Comparison of ENCODE assay signal across 8 cellular contexts in genomic region chr1:157156058-157156541, GRCh38. TPM values are rescaled to one million over a fixed set of nuclear protein-coding genes. Genes with fewer than 3 reads are reported as not detected.
A peak's percentile ranks its signal among the peaks of the same experiment; 100 is the strongest.
DNase-seq lines count a peak whose midpoint lies in the region; ATAC-seq and TF ChIP-seq lines count a peak whose summit lies in the region.

No MANE protein-coding gene starts in this region.

- H3K4me3 Mint-ChIP-seq in CD14-positive monocyte = peak overlapping the region; percentile 63 to 78
- peak overlapping the region; percentile 81 for H3K4me3 Mint-ChIP-seq in HFFc6
- no peak overlapping the region for H3K4me3 Mint-ChIP-seq in activated CD4-positive, alpha-beta memory T cell treated with anti-CD3 and anti-CD28 coated beads, Interleukin-2, amount 10 ng/mL, durations not matched to agents 7 days and 5 days
- H3K4me3 Mint-ChIP-seq in memory B cell = no peak overlapping the region

- H3K27ac Mint-ChIP-seq in CD14-positive monocyte (peak overlapping the region; percentile 28 to 91 (median 74)), HFFc6 (peak overlapping the region; percentile 72), memory B cell (no peak overlapping the region)
- H3K27ac Mint-ChIP-seq in activated CD4-positive, alpha-beta memory T cell treated with anti-CD3 and anti-CD28 coated beads, Interleukin-2, amount 10 ng/mL, durations not matched to agents 7 days and 5 days = peak overlapping the region; percentile 30

- ATAC-seq in memory B cell (ENCODE audit: low read depth) = peak; percentile 81
- ATAC-seq in GM21717 (IDR thresholded peaks at IDR 0.05; ENCODE audit: unreplicated experiment) = no peak

- intact Hi-C loops in CD14-positive monocyte (cut with micrococcal nuclease) = loop anchor here in 1 of 2 donors (1.0 kb wide), 1 partner anchor 66 kb away; no protein-coding TSS in a partner anchor

- H3K36me3 Mint-ChIP-seq in CD14-positive monocyte = no peaks in the 10 kb centered on the region
- H3K36me3 Mint-ChIP-seq in HFFc6 (ENCODE audit: low read depth) = no peaks in the 10 kb centered on the region
- H3K36me3 Mint-ChIP-seq in activated CD4-positive, alpha-beta memory T cell treated with anti-CD3 and anti-CD28 coated beads, Interleukin-2, amount 10 ng/mL, durations not matched to agents 7 days and 5 days (ENCODE audit: low read depth) = no peaks in the 10 kb centered on the region
- H3K36me3 Mint-ChIP-seq in memory B cell = no peaks in the 10 kb centered on the region

- H3K4me1 Mint-ChIP-seq in CD14-positive monocyte (peaks cover 27% of the 10 kb centered on the region), HFFc6 (ENCODE audit: low read depth) (peaks cover 36% of the 10 kb centered on the region), memory B cell (peaks cover 4% of the 10 kb centered on the region)
- H3K4me1 Mint-ChIP-seq in activated CD4-positive, alpha-beta memory T cell treated with anti-CD3 and anti-CD28 coated beads, Interleukin-2, amount 10 ng/mL, durations not matched to agents 7 days and 5 days = peaks cover 43% of the 10 kb centered on the region

- H3K9me3 Mint-ChIP-seq in CD14-positive monocyte (no peaks in the 10 kb centered on the region), HFFc6 (no peaks in the 10 kb centered on the region), memory B cell (no peaks in the 10 kb centered on the region)
- H3K9me3 Mint-ChIP-seq in activated CD4-positive, alpha-beta memory T cell treated with anti-CD3 and anti-CD28 coated beads, Interleukin-2, amount 10 ng/mL, durations not matched to agents 7 days and 5 days = no peaks in the 10 kb centered on the region

- H3K27me3 Mint-ChIP-seq in CD14-positive monocyte (ENCODE audit: low read depth in 3 of 3) (peaks cover 6 to 19% (median 11%) of the 10 kb centered on the region in 3 donors), HFFc6 (ENCODE audit: insufficient read depth) (peaks cover 12% of the 10 kb centered on the region), memory B cell (peaks cover 22% of the 10 kb centered on the region)
- H3K27me3 Mint-ChIP-seq in activated CD4-positive, alpha-beta memory T cell treated with anti-CD3 and anti-CD28 coated beads, Interleukin-2, amount 10 ng/mL, durations not matched to agents 7 days and 5 days = peaks cover 28% of the 10 kb centered on the region

- TF ChIP-seq CTCF in CD14-positive monocyte (IDR thresholded peaks at IDR 0.05) (peak; percentile 95), HFFc6 (IDR thresholded peaks at IDR 0.05) (peak; percentile 100)

- POLR2A ChIA-PET in activated CD4-positive, alpha-beta memory T cell treated with anti-CD3 and anti-CD28 coated beads, Interleukin-2, amount 10 ng/mL, durations not matched to agents 7 days and 5 days (lab: Charles Lee) = interaction anchor here (0.7 to 4.6 kb wide), 4 partner anchors 17 to 66 kb away, joined by 4 to 30 read pairs (median 9); partner anchors contain the start of gene ETV3

- peak; percentile 67 for DNase-seq in CD14-positive monocyte (ENCODE audit: low spot score)
- peak; percentile 30 for DNase-seq in HFFc6
- DNase-seq in NCI-H748 treated with DMSO at 0.1 percent for 48 hours (lab: John Stamatoyannopoulos, UW) = peak; percentile 9
- peak; percentile 80 for DNase-seq in activated CD4-positive, alpha-beta memory T cell treated with anti-CD3 and anti-CD28 coated beads, Interleukin-2, amount 10 ng/mL, durations not matched to agents 7 days and 5 days
- peak; percentile 17 to 59 for DNase-seq in dermis microvascular lymphatic vessel endothelial cell (ENCODE audit: low read depth in 2 of 2)
- peak; percentile 80 to 86 for DNase-seq in memory B cell (ENCODE audit: low spot score in 2 of 2)
- DNase-seq in stimulated activated CD8-positive, alpha-beta memory T cell treated with anti-CD3 and anti-CD28 coated beads, Interleukin-2, amount 100 ng/mL, for 48 hours (ENCODE audit: low read depth in 2 of 2) = peak; percentile 75 to 76

- CTCF ChIA-PET in activated CD4-positive, alpha-beta memory T cell treated with anti-CD3 and anti-CD28 coated beads, Interleukin-2, amount 10 ng/mL, durations not matched to agents 7 days and 5 days (lab: Charles Lee) = interaction anchor here (0.6 to 13.6 kb wide), 23 partner anchors 9 to 214 kb away, joined by 3 to 436 read pairs (median 4); no protein-coding TSS in a partner anchor

RNA-seq across cellular contexts. Expression of gene ETV3, which starts 17.9 kb away (rescaled TPM):
- 1 to 10 TPM; 4.8 to 6.3 TPM for polyA plus RNA-seq in CD14-positive monocyte
- total RNA-seq in HFFc6 (2021; fragmentation: NEBNext Ultra II Directional; extraction: Animal tissue kit (Norgen Biotek cat#: 25700)) = 10 to 100 TPM; 20.0 to 22.9 (median 21.0) TPM
- 10 to 100 TPM; 47.5 to 51.1 TPM for total RNA-seq in activated CD4-positive, alpha-beta memory T cell treated with anti-CD3 and anti-CD28 coated beads, Interleukin-2, amount 10 ng/mL, durations not matched to agents 7 days and 5 days
- total RNA-seq in dermis microvascular lymphatic vessel endothelial cell = 11.2 and 15.9 TPM in 2 replicates

RNA-seq across cellular contexts. Expression of gene ETV3L, which starts 56.5 kb away (rescaled TPM):
- polyA plus RNA-seq in CD14-positive monocyte = under 1 TPM in 1 of 2 donors, not detected in 1; 0.26 TPM
- total RNA-seq in HFFc6 (2021; fragmentation: NEBNext Ultra II Directional; extraction: Animal tissue kit (Norgen Biotek cat#: 25700)) = not detected
- not detected for total RNA-seq in activated CD4-positive, alpha-beta memory T cell treated with anti-CD3 and anti-CD28 coated beads, Interleukin-2, amount 10 ng/mL, durations not matched to agents 7 days and 5 days
- total RNA-seq in dermis microvascular lymphatic vessel endothelial cell = under 0.01 TPM in 1 of 2 replicates, not detected in the other

Comparison
In these comparisons a context has a peak if more than half of its experiments do, and no peak if none do; other contexts are left out.
1. DNase-seq: peak in every context shown above with its lines; median percentile 83 in memory B cell; 80 in activated CD4-positive, alpha-beta memory T cell treated with anti-CD3 and anti-CD28 coated beads, Interleukin-2, amount 10 ng/mL, durations not matched to agents 7 days and 5 days; 76 in stimulated activated CD8-positive, alpha-beta memory T cell treated with anti-CD3 and anti-CD28 coated beads, Interleukin-2, amount 100 ng/mL, for 48 hours; 67 in CD14-positive monocyte; 38 in dermis microvascular lymphatic vessel endothelial cell; 30 in HFFc6; 9 in NCI-H748 treated with DMSO at 0.1 percent for 48 hours.
2. H3K4me3 Mint-ChIP-seq: peak in CD14-positive monocyte (2 of 2) and HFFc6 (single experiment); none in activated CD4-positive, alpha-beta memory T cell treated with anti-CD3 and anti-CD28 coated beads, Interleukin-2, amount 10 ng/mL, durations not matched to agents 7 days and 5 days (single experiment) and memory B cell (single experiment).